ENCODE assay signal across 9 cellular contexts in the genomic region with DNA sequence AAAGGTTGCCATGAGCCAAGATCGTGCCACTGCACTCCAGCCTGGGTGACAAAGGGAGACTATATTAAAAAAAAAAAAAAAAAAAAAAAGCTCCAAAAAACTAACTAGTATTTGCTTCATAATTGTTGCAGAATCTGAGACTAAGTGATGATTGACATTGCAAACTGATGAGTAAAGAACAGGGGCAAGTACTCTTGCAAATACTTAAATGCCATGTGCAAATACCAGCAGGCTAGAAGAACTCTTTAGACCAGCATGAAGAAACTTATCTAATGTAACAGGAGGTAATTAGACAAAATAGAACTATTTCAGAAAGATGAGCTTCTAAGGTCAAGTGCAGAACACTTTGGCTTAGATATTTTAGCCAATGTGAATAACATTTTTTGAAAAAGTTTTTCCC.
"Had no signal": no experiment of that assay in that cellular context is flagged by ENCODE, and none has a peak within 500 bp of the region (broad histone marks: within the 10 kb centered on the region; RNA-seq: fewer than 3 reads in every experiment).

No MANE protein-coding gene starts in this region.

- H3K27ac Mint-ChIP-seq: HFFc6, IgD-negative memory B cell had no signal

- H3K9me3 Mint-ChIP-seq: IgD-negative memory B cell had no signal

- FAIRE-seq: HepG2 had no signal

- H3K36me3 ChIP-seq: HAP-1 had no signal

- H3K9me3 ChIP-seq: HAP-1 had no signal

- DNase-seq: GM23248, GOT3, H7, HFFc6 had no signal

- H3K4me3 Mint-ChIP-seq: HFFc6, IgD-negative memory B cell had no signal

- H3K36me3 Mint-ChIP-seq: IgD-negative memory B cell had no signal

- H3K27me3 Mint-ChIP-seq: IgD-negative memory B cell had no signal

- ATAC-seq: HCT116, HepG2 had no signal

- H3K27ac ChIP-seq: GM23248, HL-60 had no signal

- H3K4me3 ChIP-seq: GM23248, HAP-1 had no signal

- H3K4me1 Mint-ChIP-seq: IgD-negative memory B cell had no signal

- H3K4me1 ChIP-seq: HAP-1 had no signal

- H3K9ac ChIP-seq: GM23248 had no signal

- H2AFZ ChIP-seq: GM23248 had no signal
